In the genomic region with DNA sequence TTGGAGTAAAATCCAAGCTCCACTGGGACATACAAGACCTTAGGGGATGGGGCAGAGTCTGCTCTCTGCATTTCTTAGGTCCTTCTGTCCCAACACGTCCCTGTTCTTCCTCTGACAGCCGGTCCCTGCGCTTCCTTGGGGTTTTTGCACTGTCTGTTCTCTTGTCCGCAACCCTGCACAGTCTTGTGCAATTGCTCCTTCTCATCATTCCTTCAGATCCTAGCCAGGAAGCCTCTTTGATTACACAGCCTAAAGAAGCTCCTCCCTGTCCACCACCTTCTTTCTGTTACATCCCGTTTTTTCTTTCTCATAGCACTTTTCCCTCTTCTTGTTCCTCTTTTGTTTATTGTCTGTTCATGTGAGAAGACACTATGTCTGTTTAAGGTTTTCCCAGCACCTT, we compare ENCODE assay signal across 17 cellular contexts. TPM values are rescaled to one million over a fixed set of nuclear protein-coding genes. Genes with fewer than 3 reads are reported as not detected.
DNase-seq lines count a peak whose midpoint lies in the region; ATAC-seq, FAIRE-seq and TF ChIP-seq lines count a peak whose summit lies in the region.
"Had no signal": no experiment of that assay in that cellular context is flagged by ENCODE, and none has a peak within 500 bp of the region (broad histone marks: within the 10 kb centered on the region; RNA-seq: fewer than 3 reads in every experiment).

No MANE protein-coding gene starts in this region.

- ATAC-seq in DND-41 (ENCODE audit: insufficient read depth, low read depth) (no peak), HepG2 (no peak), HG03196 (IDR thresholded peaks at IDR 0.05; ENCODE audit: unreplicated experiment) (no peak)

- no peak overlapping the region for H2BK15ac ChIP-seq in neuronal stem cell (ENCODE audit: low read length)

- H3K4me2 ChIP-seq in DND-41 (ENCODE audit: insufficient read depth, low read length): no peak overlapping the region
- no peak overlapping the region for H3K4me2 ChIP-seq in neuronal stem cell (ENCODE audit: insufficient read depth, low read length, poor library complexity, severe bottlenecking)
- no peak overlapping the region for H3K4me2 ChIP-seq in HepG2 (ENCODE audit: low read depth, low read length)

- no peaks in the 10 kb centered on the region for H3K79me1 ChIP-seq in neuronal stem cell (ENCODE audit: low read depth, low read length)

- H4K8ac ChIP-seq in neuronal stem cell (ENCODE audit: low read depth, low read length): no peak overlapping the region

- H3K9ac ChIP-seq in DND-41 (ENCODE audit: low read depth, low read length) (no peak overlapping the region), neuronal stem cell (ENCODE audit: low read depth, low read length, poor library complexity) (no peak overlapping the region), HepG2 (ENCODE audit: insufficient read depth, low read depth, low read length) (no peak overlapping the region)

- H3K36me3 ChIP-seq in DND-41 (ENCODE audit: insufficient read depth, low read length) (no peaks in the 10 kb centered on the region), neuronal stem cell (replicated peaks in 1 of 2; ENCODE audit: control insufficient read depth in 2 of 2, insufficient read depth in 2 of 2, low read length in 2 of 2) (no peaks in the 10 kb centered on the region), HepG2 (replicated peaks in 1 of 2; ENCODE audit: control insufficient read depth in 1 of 2, insufficient read depth in 2 of 2, low read length in 2 of 2) (no peaks in the 10 kb centered on the region)

- peak overlapping the region; percentile 31 for H3K18ac ChIP-seq in neuronal stem cell (ENCODE audit: low read length)

- no peak overlapping the region for H2BK120ac ChIP-seq in neuronal stem cell (ENCODE audit: low read depth, low read length)

- H4K20me1 ChIP-seq in DND-41 (ENCODE audit: insufficient read depth, low read length): no peaks in the 10 kb centered on the region
- no peaks in the 10 kb centered on the region for H4K20me1 ChIP-seq in HepG2 (ENCODE audit: insufficient read depth, low read length)

- no peak for FAIRE-seq in HepG2 (lab: Jason Lieb, UNC)
- FAIRE-seq: colon had no signal

- TF ChIP-seq RAD21 in HepG2 (CRISPR knock-in tag; IDR thresholded peaks at IDR 0.05): no peak

- CTCF ChIA-PET in HepG2 (lab: Yijun Ruan, JAX; ENCODE audit: low intra/inter-chr PET ratio, low total read pairs): no interaction called here

- POLR2A ChIA-PET in HepG2 (lab: Yijun Ruan, JAX): no interaction called here

- TF ChIP-seq POLR2A in HepG2 (IDR thresholded peaks at IDR 0.05; ENCODE audit: insufficient read depth in 1 of 2, low read depth in 2 of 2, low read length in 2 of 2): no peak

- H3K27ac ChIP-seq in DND-41 (ENCODE audit: low read length) (no peak overlapping the region), neuronal stem cell (replicated peaks; ENCODE audit: low read length) (no peak overlapping the region), HepG2 (ENCODE audit: extremely low read length, insufficient read depth, low read length) (no peak overlapping the region)

- WGBS in neuronal stem cell (ENCODE audit: extremely low coverage in 2 of 2, insufficient read length in 2 of 2, insufficient replicate concordance in 1 of 2), 2 donors: no CpG with 5 or more reads among the region's 5 CpGs
- 87% methylated on average over 5 of the region's 5 CpGs for WGBS in HepG2 (ENCODE audit: low lambda C conversion rate)

- H4K91ac ChIP-seq in neuronal stem cell (ENCODE audit: low read depth, low read length, poor library complexity): peak overlapping the region; percentile 34

- H3K79me2 ChIP-seq in DND-41 (ENCODE audit: insufficient read depth, low read length) (no peaks in the 10 kb centered on the region), HepG2 (ENCODE audit: insufficient read depth, low read length) (no peaks in the 10 kb centered on the region)

- intact Hi-C loops in HepG2 (cut with micrococcal nuclease; ENCODE audit: unreplicated experiment): no loop called here

- no TSS peak for BruUV-seq in HepG2 (replicated peaks; lab: Mats Ljungman, UMichigan)

- DNase-seq in DND-41: no peak
- peak; percentile 20 for DNase-seq in OCI-M1 (lab: John Stamatoyannopoulos, UW)
- peak; percentile 16 for DNase-seq in fibroblast of mammary gland (ENCODE audit: low read depth)
- no peak for DNase-seq in neuronal stem cell (ENCODE audit: low spot score)
- no peak for DNase-seq in HepG2 (ENCODE audit: low spot score)
- DNase-seq in SK-N-DZ (ENCODE audit: low spot score): no peak
- no peak for DNase-seq in G401 (ENCODE audit: low spot score)
- DNase-seq: activated CD8-positive, alpha-beta memory T cell treated with anti-CD3 and anti-CD28 coated beads, Interleukin-2, amount 50 U/mL, for 48 hours; DMS153; NCI-H146; RPMI8226; stimulated activated CD4-positive, alpha-beta T cell treated with anti-CD3 and anti-CD28 coated beads, Interleukin-4, amount 100 ng/mL, for 1 hour had no signal

- H3K4me3 ChIP-seq in DND-41 (ENCODE audit: low read depth in 1 of 2, low read length in 2 of 2) (no peak overlapping the region), fibroblast of mammary gland (ENCODE audit: control insufficient read depth, low read depth, low read length) (no peak overlapping the region), neuronal stem cell (ENCODE audit: low read length in 2 of 2) (no peak overlapping the region), HepG2 (replicated peaks in 1 of 3; ENCODE audit: insufficient read depth in 1 of 3, low read depth in 2 of 3, low read length in 3 of 3) (no peak overlapping the region)

- H2AFZ ChIP-seq in DND-41 (ENCODE audit: low read depth, low read length) (0 out of 2 replicates have a peak overlapping the region, but pooled peaks have one; percentile 33), neuronal stem cell (ENCODE audit: low read length) (no peak overlapping the region), HepG2 (ENCODE audit: low read length) (no peak overlapping the region)

- no peak overlapping the region for H3K23ac ChIP-seq in neuronal stem cell (ENCODE audit: low read depth, low read length, poor library complexity)

- no peak overlapping the region for H2BK5ac ChIP-seq in neuronal stem cell (ENCODE audit: low read length)

- H3K27me3 ChIP-seq in DND-41 (ENCODE audit: insufficient read depth, low read length, poor library complexity) (no peaks in the 10 kb centered on the region), neuronal stem cell (ENCODE audit: control insufficient read depth in 3 of 3, insufficient read depth in 3 of 3, low read depth in 1 of 3, low read length in 3 of 3) (no peaks in the 10 kb centered on the region), HepG2 (ENCODE audit: control insufficient read depth in 1 of 2, insufficient read depth in 2 of 2, low read length in 2 of 2) (no peaks in the 10 kb centered on the region)

- no peak overlapping the region for H2BK12ac ChIP-seq in neuronal stem cell (ENCODE audit: low read length)

- H3K4ac ChIP-seq in neuronal stem cell (ENCODE audit: low read length): no peak overlapping the region

- TF ChIP-seq EP300 in HepG2 (IDR thresholded peaks at IDR 0.05; ENCODE audit: low read depth in 2 of 2, low read length in 2 of 2): no peak
- no peak for TF ChIP-seq EP300 in HepG2 (CRISPR knock-in tag; IDR thresholded peaks at IDR 0.05; ENCODE audit: borderline replicate concordance)

- TF ChIP-seq CTCF in DND-41 (IDR thresholded peaks at IDR 0.05; ENCODE audit: borderline replicate concordance, extremely low read depth, low read length, poor library complexity, severe bottlenecking) (no peak), fibroblast of mammary gland (conservative IDR thresholded peaks at IDR 0.05; ENCODE audit: control insufficient read depth, insufficient read depth, low read depth, low read length) (no peak), HepG2 (CRISPR knock-in tag; IDR thresholded peaks at IDR 0.05) (no peak)

- H2AK5ac ChIP-seq in neuronal stem cell (ENCODE audit: low read depth, low read length): no peak overlapping the region

- no peak overlapping the region for H3K14ac ChIP-seq in neuronal stem cell (ENCODE audit: low read length)

- H3K9me3 ChIP-seq in DND-41 (ENCODE audit: insufficient read depth, low read length, severe bottlenecking) (no peaks in the 10 kb centered on the region), neuronal stem cell (replicated peaks in 1 of 2; ENCODE audit: control insufficient read depth in 2 of 2, insufficient read depth in 1 of 2, low read depth in 1 of 2, low read length in 2 of 2) (no peaks in the 10 kb centered on the region), HepG2 (ENCODE audit: low read length) (no peaks in the 10 kb centered on the region)

- H3K4me1 ChIP-seq in DND-41 (ENCODE audit: insufficient read depth, low read length) (no peaks in the 10 kb centered on the region), neuronal stem cell (ENCODE audit: control insufficient read depth in 2 of 2, insufficient read depth in 1 of 2, low read depth in 1 of 2, low read length in 2 of 2) (peaks cover 14 to 20% of the 10 kb centered on the region in 2 donors), HepG2 (ENCODE audit: insufficient read depth, low read length) (peaks cover 60% of the 10 kb centered on the region)

- in situ Hi-C loops in HepG2 (cut with HindIII; ENCODE audit: extremely low pct_ligation_motif_present, low pct_unique_long_range_greater_than_20kb): no loop called here
- in situ Hi-C loops in G401 (cut with HindIII; ENCODE audit: low sequenced_read_pairs): no loop called here

RNA-seq across cellular contexts. Expression of a gene that starts 19.9 kb away (rescaled TPM):
- 0.82 TPM for polyA plus RNA-seq in neuronal stem cell (2013, experiment 1 of 2)
- polyA plus RNA-seq in neuronal stem cell (2013, experiment 2 of 2): 0.90 TPM
- 3.0 and 3.3 TPM in 2 replicates for total RNA-seq in HepG2 (2016; rRNA removed; fragmentation: Illumina TruSeq; extraction: Trizol)
- 0.79 and 1.0 TPM in 2 replicates for total RNA-seq in HepG2 (2016; cell fraction: cytosol; rRNA removed; fragmentation: Illumina TruSeq; extraction: Trizol; ENCODE audit: low read depth)
- 2.1 and 2.6 TPM in 2 replicates for total RNA-seq in HepG2 (2016; cell fraction: insoluble cytoplasmic fraction; rRNA removed; fragmentation: Illumina TruSeq; extraction: Trizol)
- total RNA-seq in HepG2 (2016; cell fraction: membrane; rRNA removed; fragmentation: Illumina TruSeq; extraction: Trizol): 2.2 TPM in 2 replicates
- 1.8 and 2.5 TPM in 2 replicates for total RNA-seq in HepG2 (2016; cell fraction: nucleus; rRNA removed; fragmentation: Illumina TruSeq; extraction: Trizol)
- 2.6 and 2.8 TPM in 2 replicates for polyA plus RNA-seq in HepG2 (2011; rRNA removed)
- polyA plus RNA-seq in HepG2 (2011; cell fraction: cytosol; rRNA removed): 0.88 and 1.6 TPM in 2 replicates
- polyA plus RNA-seq in HepG2 (2011; cell fraction: nucleus; rRNA removed): 6.8 and 12.7 TPM in 2 replicates
- 1.4 and 2.1 TPM in 2 replicates for polyA plus RNA-seq in HepG2 (2012)
- 0.62 and 0.68 TPM in 2 replicates for polyA plus RNA-seq in HepG2 (2016; cell fraction: cytosol; fragmentation: Illumina TruSeq; extraction: Trizol; ENCODE audit: low read depth)
- polyA plus RNA-seq in HepG2 (2016; cell fraction: insoluble cytoplasmic fraction; fragmentation: Illumina TruSeq; extraction: Trizol; ENCODE audit: low read depth): 1.9 and 3.1 TPM in 2 replicates
- 1.3 and 1.4 TPM in 2 replicates for polyA plus RNA-seq in HepG2 (2016; cell fraction: membrane; fragmentation: Illumina TruSeq; extraction: Trizol; ENCODE audit: low read depth)
- polyA plus RNA-seq in HepG2 (2016; cell fraction: nucleus; fragmentation: Illumina TruSeq; extraction: Trizol; ENCODE audit: insufficient read depth, low read depth): 4.8 and 6.2 TPM in 2 replicates
- polyA minus RNA-seq in HepG2 (2011; rRNA and poly(A)+ RNA removed; ENCODE audit: low replicate concordance): 7.7 and 8.7 TPM in 2 replicates
- polyA minus RNA-seq in HepG2 (2011; cell fraction: cytosol; rRNA and poly(A)+ RNA removed): 1.4 and 2.3 TPM in 2 replicates
- polyA minus RNA-seq in HepG2 (2011; cell fraction: nucleus; rRNA and poly(A)+ RNA removed): 3.1 and 5.0 TPM in 2 replicates
- polyA plus RNA-seq in SK-N-DZ (2014; cell fraction: cytosol; rRNA removed): 5.0 and 7.7 TPM in 2 replicates
- 19.0 and 21.7 TPM in 2 replicates for polyA plus RNA-seq in SK-N-DZ (2014; cell fraction: nucleus; rRNA removed)
- 7.1 and 13.6 TPM in 2 replicates for total RNA-seq in G401 (2014; rRNA removed; shearing (Covaris generic))

RNA-seq across cellular contexts. Expression of a gene that starts 55.4 kb away (rescaled TPM):
- polyA plus RNA-seq in neuronal stem cell (2013, experiment 1 of 2): not detected
- not detected for polyA plus RNA-seq in neuronal stem cell (2013, experiment 2 of 2)
- 1.5 and 3.6 TPM in 2 replicates for total RNA-seq in HepG2 (2016; rRNA removed; fragmentation: Illumina TruSeq; extraction: Trizol)
- 0.40 and 0.79 TPM in 2 replicates for total RNA-seq in HepG2 (2016; cell fraction: cytosol; rRNA removed; fragmentation: Illumina TruSeq; extraction: Trizol; ENCODE audit: low read depth)
- total RNA-seq in HepG2 (2016; cell fraction: insoluble cytoplasmic fraction; rRNA removed; fragmentation: Illumina TruSeq; extraction: Trizol): 1.3 and 4.4 TPM in 2 replicates
- total RNA-seq in HepG2 (2016; cell fraction: membrane; rRNA removed; fragmentation: Illumina TruSeq; extraction: Trizol): 0.77 and 1.3 TPM in 2 replicates
- 2.6 and 3.0 TPM in 2 replicates for total RNA-seq in HepG2 (2016; cell fraction: nucleus; rRNA removed; fragmentation: Illumina TruSeq; extraction: Trizol)
- polyA plus RNA-seq in HepG2 (2011; rRNA removed): 0.25 and 0.29 TPM in 2 replicates
- polyA plus RNA-seq in HepG2 (2011; cell fraction: cytosol; rRNA removed): 0.09 and 0.28 TPM in 2 replicates
- 0.21 and 0.26 TPM in 2 replicates for polyA plus RNA-seq in HepG2 (2011; cell fraction: nucleus; rRNA removed)
- polyA plus RNA-seq in HepG2 (2012): 0.08 and 0.19 TPM in 2 replicates
- 0.55 and 0.68 TPM in 2 replicates for polyA plus RNA-seq in HepG2 (2016; cell fraction: cytosol; fragmentation: Illumina TruSeq; extraction: Trizol; ENCODE audit: low read depth)
- 0.85 and 1.2 TPM in 2 replicates for polyA plus RNA-seq in HepG2 (2016; cell fraction: insoluble cytoplasmic fraction; fragmentation: Illumina TruSeq; extraction: Trizol; ENCODE audit: low read depth)
- 0.62 and 0.73 TPM in 2 replicates for polyA plus RNA-seq in HepG2 (2016; cell fraction: membrane; fragmentation: Illumina TruSeq; extraction: Trizol; ENCODE audit: low read depth)
- 3.3 and 3.5 TPM in 2 replicates for polyA plus RNA-seq in HepG2 (2016; cell fraction: nucleus; fragmentation: Illumina TruSeq; extraction: Trizol; ENCODE audit: insufficient read depth, low read depth)
- polyA minus RNA-seq in HepG2 (2011; rRNA and poly(A)+ RNA removed; ENCODE audit: low replicate concordance): 0.38 TPM in 1 of 2 replicates, not detected in the other
- polyA minus RNA-seq in HepG2 (2011; cell fraction: cytosol; rRNA and poly(A)+ RNA removed): not detected in 2 replicates
- polyA minus RNA-seq in HepG2 (2011; cell fraction: nucleus; rRNA and poly(A)+ RNA removed): not detected in 2 replicates
- 0.16 and 0.38 TPM in 2 replicates for polyA plus RNA-seq in SK-N-DZ (2014; cell fraction: cytosol; rRNA removed)
- polyA plus RNA-seq in SK-N-DZ (2014; cell fraction: nucleus; rRNA removed): 0.11 TPM in 1 of 2 replicates, not detected in the other
- 0.75 and 1.3 TPM in 2 replicates for total RNA-seq in G401 (2014; rRNA removed; shearing (Covaris generic))
- total RNA-seq: kidney epithelial cell, NCI-H460, ureter had no signal

Comparison
In these comparisons a context has a peak if more than half of its experiments do, and no peak if none do; other contexts are left out.
1. DNase-seq: peak in OCI-M1 (single experiment) and fibroblast of mammary gland (single experiment); none in DND-41 (single experiment), neuronal stem cell (single experiment), HepG2 (single experiment), SK-N-DZ (single experiment) and G401 (single experiment).